In genomic region chr11:103594283-103594682, GRCh38 we compare ENCODE assay signal across 19 cellular contexts.
A peak's percentile ranks its signal among the peaks of the same experiment; 100 is the strongest.
DNase-seq lines count a peak whose midpoint lies in the region; ATAC-seq and TF ChIP-seq lines count a peak whose summit lies in the region.
"Had no signal": no experiment of that assay in that cellular context is flagged by ENCODE, and none has a peak within 500 bp of the region (broad histone marks: within the 10 kb centered on the region; RNA-seq: fewer than 3 reads in every experiment).

No MANE protein-coding gene starts in this region.

- POLR2A ChIA-PET in WTC11 (lab: Charles Lee): no interaction called here
- POLR2A ChIA-PET in naive thymus-derived CD4-positive, alpha-beta T cell (lab: Charles Lee): no interaction called here

- CTCF ChIA-PET in WTC11 (lab: Charles Lee): no interaction called here
- CTCF ChIA-PET in naive thymus-derived CD4-positive, alpha-beta T cell (lab: Charles Lee): no interaction called here

- intact Hi-C loops in cardiac septum (cut with DNase I): no loop called here
- intact Hi-C loops in naive thymus-derived CD4-positive, alpha-beta T cell (cut with micrococcal nuclease): no loop called here
- intact Hi-C loops in uterus (cut with DNase I; ENCODE audit: low total_unique reads): no loop called here

- peaks cover 24% of the 10 kb centered on the region for H3K9me3 Mint-ChIP-seq in WTC11
- H3K9me3 Mint-ChIP-seq in naive thymus-derived CD4-positive, alpha-beta T cell: no peaks in the 10 kb centered on the region

- peak; percentile 56 for ATAC-seq in WTC11
- ATAC-seq in lung (ENCODE audit: insufficient read depth, low FRiP score): peak; percentile 6
- ATAC-seq in naive thymus-derived CD4-positive, alpha-beta T cell: no peak
- ATAC-seq: K562 had no signal

- no peak overlapping the region for H3K4me3 Mint-ChIP-seq in WTC11
- H3K4me3 Mint-ChIP-seq in naive thymus-derived CD4-positive, alpha-beta T cell: no peak overlapping the region

- no peaks in the 10 kb centered on the region; the same call in 1 of the 2 replicates for H3K36me3 Mint-ChIP-seq in WTC11
- H3K36me3 Mint-ChIP-seq in naive thymus-derived CD4-positive, alpha-beta T cell: no peaks in the 10 kb centered on the region

- H3K27ac ChIP-seq in lung (ENCODE audit: low read depth in 1 of 2, low read length in 1 of 2): no peak overlapping the region
- H3K27ac ChIP-seq in naive thymus-derived CD4-positive, alpha-beta T cell (ENCODE audit: low read depth, low read length): no peak overlapping the region
- H3K27ac ChIP-seq in uterus: no peak overlapping the region
- H3K27ac ChIP-seq: SJCRH30 had no signal

- DNase-seq in HT-29 (ENCODE audit: low spot score) (peak; percentile 24), NCI-H2081 (lab: John Stamatoyannopoulos, UW) (peak; percentile 83 to 94), WTC11 (ENCODE audit: low spot score) (no peak), lung (ENCODE audit: low spot score) (no peak), cardiac septum (ENCODE audit: low spot score) (no peak), uterus (no peak), MV-4-11 (lab: John Stamatoyannopoulos, UW) (no peak)
- no peak for DNase-seq in naive thymus-derived CD4-positive, alpha-beta T cell
- DNase-seq: ACHN, C1 segment of cervical spinal cord, DMS 273 treated with DMSO at 0.1 percent for 48 hours, GDM1, HCEC 1CT, NCI-H2029, NCI-H2171 treated with DMSO at 0.1 percent for 48 hours, NCI-H446, RPMI8226, SJCRH30 had no signal

- H3K36me3 ChIP-seq in lung (ENCODE audit: control insufficient read depth in 2 of 2, insufficient read depth in 2 of 2, low read length in 2 of 2): no peaks in the 10 kb centered on the region
- H3K36me3 ChIP-seq in naive thymus-derived CD4-positive, alpha-beta T cell (ENCODE audit: control insufficient read depth in 2 of 3, insufficient read depth in 3 of 3, low read length in 3 of 3): no peaks in the 10 kb centered on the region
- no peaks in the 10 kb centered on the region for H3K36me3 ChIP-seq in uterus
- H3K36me3 ChIP-seq: SJCRH30 had no signal

- H3K27me3 ChIP-seq in lung (ENCODE audit: control insufficient read depth, insufficient read depth) (no peaks in the 10 kb centered on the region), uterus (no peaks in the 10 kb centered on the region)
- H3K27me3 ChIP-seq in naive thymus-derived CD4-positive, alpha-beta T cell (ENCODE audit: control insufficient read depth in 2 of 2, insufficient read depth in 2 of 2, low read length in 2 of 2): no peaks in the 10 kb centered on the region
- H3K27me3 ChIP-seq: SJCRH30 had no signal

- no peak for TF ChIP-seq CTCF in WTC11 (IDR thresholded peaks at IDR 0.05)
- TF ChIP-seq CTCF in lung (IDR thresholded peaks at IDR 0.05; ENCODE audit: control extremely low read depth, extremely low read depth): no peak
- TF ChIP-seq CTCF in uterus (IDR thresholded peaks at IDR 0.05): no peak

- H3K9me3 ChIP-seq in lung (ENCODE audit: control insufficient read depth in 2 of 2, insufficient read depth in 1 of 2, low read length in 1 of 2) (peaks cover 0 to 5% of the 10 kb centered on the region in 2 donors), uterus (no peaks in the 10 kb centered on the region)
- no peaks in the 10 kb centered on the region for H3K9me3 ChIP-seq in naive thymus-derived CD4-positive, alpha-beta T cell (ENCODE audit: control insufficient read depth in 2 of 3, low read length in 3 of 3)
- H3K9me3 ChIP-seq: SJCRH30 had no signal

- no peak overlapping the region for H3K4me3 ChIP-seq in lung
- H3K4me3 ChIP-seq in naive thymus-derived CD4-positive, alpha-beta T cell (ENCODE audit: low read length): no peak overlapping the region
- no peak overlapping the region for H3K4me3 ChIP-seq in uterus
- H3K4me3 ChIP-seq: K562, SJCRH30 had no signal

- no peaks in the 10 kb centered on the region for H3K4me1 ChIP-seq in lung (ENCODE audit: control insufficient read depth in 2 of 2, insufficient read depth in 2 of 2, low read length in 2 of 2)
- no peaks in the 10 kb centered on the region for H3K4me1 ChIP-seq in naive thymus-derived CD4-positive, alpha-beta T cell (ENCODE audit: control insufficient read depth in 2 of 2, insufficient read depth in 2 of 2, low read length in 2 of 2)
- no peaks in the 10 kb centered on the region for H3K4me1 ChIP-seq in uterus
- H3K4me1 ChIP-seq: SJCRH30 had no signal

- no peak for TF ChIP-seq POLR2A in uterus (IDR thresholded peaks at IDR 0.05)

- no peaks in the 10 kb centered on the region for H3K27me3 Mint-ChIP-seq in WTC11 (ENCODE audit: low read depth)
- H3K27me3 Mint-ChIP-seq in naive thymus-derived CD4-positive, alpha-beta T cell: peaks cover 0 to 8% (median 3%) of the 10 kb centered on the region in 5 donors

- no peak overlapping the region for H3K27ac Mint-ChIP-seq in WTC11
- no peak overlapping the region for H3K27ac Mint-ChIP-seq in naive thymus-derived CD4-positive, alpha-beta T cell

- peaks cover 6% of the 10 kb centered on the region; the same call in 1 of the 2 replicates for H3K4me1 Mint-ChIP-seq in WTC11
- H3K4me1 Mint-ChIP-seq in naive thymus-derived CD4-positive, alpha-beta T cell: no peaks in the 10 kb centered on the region

TF ChIP-seq in WTC11, 78 proteins besides CTCF, POLR2A, EP300 and RAD21:
- TF ChIP-seq ERG (CRISPR knock-in tag; IDR thresholded peaks at IDR 0.05) (no peak), SP1 (CRISPR knock-in tag; conservative IDR thresholded peaks at IDR 0.05) (no peak)

Comparison
In these comparisons a context has a peak if more than half of its experiments do, and no peak if none do; other contexts are left out.
1. DNase-seq: peak in HT-29 (single experiment) and NCI-H2081 (2 of 2); none in WTC11 (single experiment), lung (single experiment), cardiac septum (single experiment), naive thymus-derived CD4-positive, alpha-beta T cell (0 of 9), uterus (0 of 2) and MV-4-11 (single experiment).